8 cellular contexts compared by ENCODE assay signal in the genomic region with DNA sequence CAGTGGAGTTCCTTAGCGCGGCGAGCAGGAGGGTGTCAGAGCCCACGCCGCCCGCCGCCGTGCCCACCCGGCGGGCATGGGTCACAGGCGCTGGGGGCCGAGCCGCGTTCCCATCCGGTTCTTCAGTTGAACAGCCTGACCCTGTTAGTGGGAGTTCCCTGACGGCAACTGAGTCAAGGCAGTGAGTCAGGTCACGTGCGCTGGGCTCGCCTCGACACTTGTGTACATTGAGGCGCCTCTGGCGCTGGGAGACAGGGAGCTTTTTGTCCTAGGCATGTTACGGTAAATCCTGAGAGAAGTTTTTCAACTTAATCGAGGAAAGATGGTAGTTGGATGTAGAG. TPM values are rescaled to one million over a fixed set of nuclear protein-coding genes. Genes with fewer than 3 reads are reported as not detected.
DNase-seq lines count a peak whose midpoint lies in the region; ATAC-seq and TF ChIP-seq lines count a peak whose summit lies in the region.

No MANE protein-coding gene starts in this region.

- peak in 1 of 4 donors; percentile 4 for TF ChIP-seq EP300 in upper lobe of left lung (IDR thresholded peaks at IDR 0.05)

- H3K9ac ChIP-seq in SK-N-MC (ENCODE audit: insufficient read length) = peak overlapping the region; percentile 98
- peak overlapping the region; percentile 41 for H3K9ac ChIP-seq in parathyroid adenoma

- intact Hi-C loops in adrenal gland (cut with DNase I) (no loop called here), heart left ventricle (cut with DNase I) (loop anchor here (1.0 to 10.0 kb wide), 11 partner anchors 44 to 76 kb away; no protein-coding TSS in a partner anchor)

- peaks cover 21% of the 10 kb centered on the region for H3K36me3 ChIP-seq in SK-N-MC (ENCODE audit: insufficient read depth, low read length)
- no peaks in the 10 kb centered on the region for H3K36me3 ChIP-seq in adrenal gland (replicated peaks in 1 of 2)
- H3K36me3 ChIP-seq in heart left ventricle = no peaks in the 10 kb centered on the region
- no peaks in the 10 kb centered on the region for H3K36me3 ChIP-seq in parathyroid adenoma (ENCODE audit: control insufficient read depth, insufficient read depth, low read length)
- H3K36me3 ChIP-seq in upper lobe of left lung = no peaks in the 10 kb centered on the region

- TF ChIP-seq CTCF in adrenal gland (IDR thresholded peaks at IDR 0.05) (no peak), heart left ventricle (IDR thresholded peaks at IDR 0.05) (no peak), parathyroid adenoma (IDR thresholded peaks at IDR 0.05) (no peak), upper lobe of left lung (IDR thresholded peaks at IDR 0.05) (no peak)

- peaks cover 46% of the 10 kb centered on the region for H3K79me2 ChIP-seq in parathyroid adenoma

- H3K27ac ChIP-seq in SK-N-MC (peak overlapping the region; percentile 86), adrenal gland (peak overlapping the region; percentile 68 to 99 (median 98)), heart left ventricle (peak overlapping the region; percentile 89 to 98 (median 94)), parathyroid adenoma (peak overlapping the region; percentile 81), upper lobe of left lung (peak overlapping the region; percentile 93 to 99 (median 98))

- peaks cover 18 to 45% of the 10 kb centered on the region in 2 donors for H3K4me1 ChIP-seq in adrenal gland (replicated peaks in 1 of 2)
- H3K4me1 ChIP-seq in heart left ventricle = peaks cover 24 to 55% (median 45%) of the 10 kb centered on the region in 12 donors
- peaks cover 21% of the 10 kb centered on the region for H3K4me1 ChIP-seq in parathyroid adenoma
- H3K4me1 ChIP-seq in upper lobe of left lung = peaks cover 42 to 51% (median 45%) of the 10 kb centered on the region in 4 donors

- TF ChIP-seq POLR2A in adrenal gland (IDR thresholded peaks at IDR 0.05) (peak in 1 of 2 donors; percentile 25), heart left ventricle (IDR thresholded peaks at IDR 0.05) (no peak), upper lobe of left lung (IDR thresholded peaks at IDR 0.05) (peak in 1 of 4 donors; percentile 15)

- H3K27me3 ChIP-seq in adrenal gland (no peaks in the 10 kb centered on the region), heart left ventricle (no peaks in the 10 kb centered on the region), parathyroid adenoma (ENCODE audit: control insufficient read depth, insufficient read depth, low read length) (no peaks in the 10 kb centered on the region), upper lobe of left lung (no peaks in the 10 kb centered on the region)

- DNase-seq in ELF-1 (ENCODE audit: low read depth, low spot score) (peak; percentile 65), SK-N-MC (ENCODE audit: low read depth, low spot score) (no peak), adrenal gland (peak; percentile 46 to 83 (median 78)), heart left ventricle (peak; percentile 37 to 70 (median 61)), upper lobe of left lung (peak in 1 of 2 donors; percentile 90), NOMO-1 treated with dmso at 0.1 percent for 144 hours (lab: John Stamatoyannopoulos, UW; ENCODE audit: unreplicated experiment) (no peak)

- peak overlapping the region; percentile 91 for H3K4me2 ChIP-seq in parathyroid adenoma (ENCODE audit: low read length)

- ATAC-seq in HG02973 (IDR thresholded peaks at IDR 0.05; ENCODE audit: unreplicated experiment) (peak; percentile 12), heart left ventricle (peak in 3 of 4 donors; percentile 7 to 32 (median 30)), upper lobe of left lung (ENCODE audit: low FRiP score in 2 of 2) (peak in 1 of 2 donors; percentile 66)

- peak overlapping the region; percentile 71 for H2AFZ ChIP-seq in parathyroid adenoma

- H3K4me3 ChIP-seq in SK-N-MC (peak overlapping the region; percentile 90), adrenal gland (peak overlapping the region; percentile 66 to 97 (median 92)), heart left ventricle (peak overlapping the region; percentile 57 to 99 (median 92)), parathyroid adenoma (ENCODE audit: low read depth, low read length) (peak overlapping the region; percentile 93), upper lobe of left lung (peak overlapping the region; percentile 69 to 95 (median 72))

- no peaks in the 10 kb centered on the region for H3K9me3 ChIP-seq in SK-N-MC (ENCODE audit: low read depth, low read length)
- H3K9me3 ChIP-seq in adrenal gland (replicated peaks in 1 of 3) = no peaks in the 10 kb centered on the region
- H3K9me3 ChIP-seq in heart left ventricle = no peaks in the 10 kb centered on the region
- H3K9me3 ChIP-seq in parathyroid adenoma (ENCODE audit: control insufficient read depth, low read length) = no peaks in the 10 kb centered on the region
- no peaks in the 10 kb centered on the region for H3K9me3 ChIP-seq in upper lobe of left lung

- 0 to 1% (median 0%) methylated on average over 9 to 24 of the region's 24 CpGs for WGBS in adrenal gland, 4 donors
- 0% methylated on average over 9 to 24 of the region's 24 CpGs for WGBS in heart left ventricle, 4 donors
- WGBS in upper lobe of left lung, 2 donors = 0% methylated on average over 9 to 17 of the region's 24 CpGs

RNA-seq across cellular contexts. Expression of a gene that starts 0.7 kb away (rescaled TPM):
- total RNA-seq in adrenal gland (100 to 1,000 TPM in 7 of 8 donors, 10 to 100 TPM in 1; 76.7 to 400 (median 176) TPM), heart left ventricle (100 to 1,000 TPM; 143 to 343 (median 257) TPM), upper lobe of left lung (100 to 1,000 TPM in 5 of 6 donors, 10 to 100 TPM in 1; 72.3 to 287 (median 139) TPM)
- polyA plus RNA-seq in adrenal gland (100 to 1,000 TPM; 127 to 446 (median 140) TPM), heart left ventricle (100 to 1,000 TPM; 180 to 244 TPM)

Comparison
In these comparisons a context has a peak if more than half of its experiments do, and no peak if none do; other contexts are left out.
1. DNase-seq: peak in ELF-1 (single experiment), adrenal gland (7 of 7) and heart left ventricle (5 of 5); none in SK-N-MC (single experiment) and NOMO-1 treated with dmso at 0.1 percent for 144 hours (single experiment).
2. intact Hi-C loops: an anchor here in heart left ventricle (1.0 to 10.0 kb wide); none called in adrenal gland.
3. Peak in every context shown above with its lines, with median percentiles within 50 percentile points of each other: H3K27ac ChIP-seq and H3K4me3 ChIP-seq.